16 cellular contexts compared by ENCODE assay signal in genomic region chr10:118031351-118032075, GRCh38.
"Had no signal": no experiment of that assay in that cellular context is flagged by ENCODE, and none has a peak within 500 bp of the region (broad histone marks: within the 10 kb centered on the region; RNA-seq: fewer than 3 reads in every experiment).

No MANE protein-coding gene starts in this region.

- H3K27me3 Mint-ChIP-seq: activated T-helper 17 cell treated with anti-CD3 and anti-CD28 coated beads, Interleukin-2, amount 50 U/mL, for 72 hours; stimulated activated naive CD8-positive, alpha-beta T cell treated with anti-CD3 and anti-CD28 coated beads, Interleukin-15, amount 100 ng/mL, for 72 hours; T-cell; type B pancreatic cell had no signal

- H3K4me3 Mint-ChIP-seq: activated T-helper 17 cell treated with anti-CD3 and anti-CD28 coated beads, Interleukin-2, amount 50 U/mL, for 72 hours; neural crest cell; stimulated activated naive CD8-positive, alpha-beta T cell treated with anti-CD3 and anti-CD28 coated beads, Interleukin-15, amount 100 ng/mL, for 72 hours; T-cell; type B pancreatic cell had no signal

- H3K27ac Mint-ChIP-seq: activated T-helper 17 cell treated with anti-CD3 and anti-CD28 coated beads, Interleukin-2, amount 50 U/mL, for 72 hours; stimulated activated naive CD8-positive, alpha-beta T cell treated with anti-CD3 and anti-CD28 coated beads, Interleukin-15, amount 100 ng/mL, for 72 hours; T-cell; type B pancreatic cell had no signal

- ATAC-seq: activated T-helper 17 cell treated with anti-CD3 and anti-CD28 coated beads, Interleukin-2, amount 50 U/mL, for 72 hours; sciatic nerve; stimulated activated naive CD8-positive, alpha-beta T cell treated with anti-CD3 and anti-CD28 coated beads, Interleukin-15, amount 100 ng/mL, for 72 hours; T-cell had no signal

- H3K4me3 ChIP-seq: cardiac muscle cell, esophagus muscularis mucosa, ovary had no signal

- DNase-seq: activated CD4-positive, alpha-beta T cell treated with anti-CD3 and anti-CD28 coated beads for 1 hour; activated CD4-positive, alpha-beta T cell treated with anti-CD3 and anti-CD28 coated beads, Interleukin-2, amount 50 U/mL, for 4 hours; activated naive CD4-positive, alpha-beta T cell treated with Interleukin-2 at 50 U/mL for 16 hours; anterior cingulate cortex; hippocampal formation; ovary; stimulated activated CD4-positive, alpha-beta T cell treated with anti-CD3 and anti-CD28 coated beads, Interleukin-1b, Interleukin-23, amount 100 ng/mL, for 48 hours; stimulated activated naive CD8-positive, alpha-beta T cell treated with anti-CD3 and anti-CD28 coated beads, Interleukin-15, amount 100 ng/mL, for 72 hours; T-cell; T1000 had no signal

- H3K9me3 Mint-ChIP-seq: activated T-helper 17 cell treated with anti-CD3 and anti-CD28 coated beads, Interleukin-2, amount 50 U/mL, for 72 hours; neural crest cell; stimulated activated naive CD8-positive, alpha-beta T cell treated with anti-CD3 and anti-CD28 coated beads, Interleukin-15, amount 100 ng/mL, for 72 hours; T-cell; type B pancreatic cell had no signal
